ENCODE assay signal across 33 cellular contexts in the genomic region with DNA sequence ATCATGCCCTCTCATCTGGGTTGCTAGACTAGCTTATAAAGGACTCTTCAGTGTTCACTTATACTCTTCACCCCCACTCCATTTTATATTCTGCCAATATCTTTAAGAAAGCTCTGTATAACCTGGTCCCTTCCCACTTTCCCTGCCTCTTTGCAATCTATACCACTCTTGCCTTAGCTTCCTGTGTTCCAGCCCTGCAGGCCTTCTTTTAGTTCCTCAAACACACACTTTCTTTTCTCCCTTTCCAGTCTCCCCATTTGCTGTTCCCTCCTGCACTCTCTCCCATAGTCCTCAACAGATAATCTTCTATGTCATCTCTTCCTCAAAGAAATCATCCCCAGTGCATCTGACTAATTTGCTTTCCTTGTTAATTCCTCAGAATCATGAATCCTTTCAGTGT.
"Had no signal": no experiment of that assay in that cellular context is flagged by ENCODE, and none has a peak within 500 bp of the region (broad histone marks: within the 10 kb centered on the region; RNA-seq: fewer than 3 reads in every experiment).

No MANE protein-coding gene starts in this region.

- DNase-seq: activated CD4-positive, alpha-beta memory T cell treated with anti-CD3 and anti-CD28 coated beads, Interleukin-2, amount 10 ng/mL, durations not matched to agents 7 days and 5 days; activated CD4-positive, alpha-beta T cell treated with anti-CD3 and anti-CD28 coated beads for 4 hours; activated effector memory CD4-positive, alpha-beta T cell treated with anti-CD3 and anti-CD28 coated beads, Interleukin-2, amount 50 U/mL, for 16 hours; activated naive CD4-positive, alpha-beta T cell; activated naive CD4-positive, alpha-beta T cell treated with anti-CD3 and anti-CD28 coated beads, Interleukin-2, amount 50 U/mL, for 16 hours; activated naive CD8-positive, alpha-beta T cell treated with anti-CD3 and anti-CD28 coated beads for 36 hours; activated T-cell treated with anti-CD3 and anti-CD28 coated beads, Interleukin-2, amount 50 U/mL, for 1 hour; activated T-cell treated with anti-CD3 and anti-CD28 coated beads, Interleukin-2, amount 50 U/mL, for 72 hours; amniotic stem cell; aorta; brain microvascular endothelial cell; central memory CD4-positive, alpha-beta T cell; Kasumi-1; KG1; MG63; NCI-H1105; NCI-H1417 treated with DMSO at 0.1 percent for 48 hours; NCI-H187 treated with DMSO at 0.1 percent for 48 hours; NCI-H2081 treated with DMSO at 0.1 percent for 48 hours; NCI-H2171; NCI-H510A; NCI-H526; NCI-H748 treated with DMSO at 0.1 percent for 48 hours; NK-92 treated with Interleukin-12 subunit alpha and Interleukin-12 subunit beta, amount 100 ng/mL, for 24 hours; PC-3; Peyer's patch; RPMI8226; SHP77 treated with DMSO at 0.1 percent for 48 hours; SK-N-SH had no signal

- ATAC-seq: activated CD4-positive, CD25-positive, alpha-beta regulatory T cell treated with anti-CD3 and anti-CD28 coated beads, Interleukin-2, amount 50 U/mL, for 24 hours; activated T-cell treated with anti-CD3 and anti-CD28 coated beads, Interleukin-2, amount 50 U/mL, for 72 hours; activated T-helper 17 cell treated with anti-CD3 and anti-CD28 coated beads, Interleukin-2, amount 50 U/mL, for 72 hours; PC-3; WTC11 had no signal

- H3K27ac ChIP-seq: brain microvascular endothelial cell, Peyer's patch, SJSA1 had no signal
